ENCODE assay signal across 16 cellular contexts in genomic region chr13:98567140-98567539, GRCh38. TPM values are rescaled to one million over a fixed set of nuclear protein-coding genes. Genes with fewer than 3 reads are reported as not detected.
A peak's percentile ranks its signal among the peaks of the same experiment; 100 is the strongest.
DNase-seq lines count a peak whose midpoint lies in the region; ATAC-seq, FAIRE-seq and TF ChIP-seq lines count a peak whose summit lies in the region.
"Had no signal": no experiment of that assay in that cellular context is flagged by ENCODE, and none has a peak within 500 bp of the region (broad histone marks: within the 10 kb centered on the region; RNA-seq: fewer than 3 reads in every experiment).

No MANE protein-coding gene starts in this region.

- no peak for TF ChIP-seq RAD21 in HepG2 (CRISPR knock-in tag; IDR thresholded peaks at IDR 0.05)

- H3K79me2 ChIP-seq in HepG2 (ENCODE audit: insufficient read depth, low read length): peaks cover 95% of the 10 kb centered on the region

- H3K27me3 Mint-ChIP-seq in activated T-helper 1 cell treated with anti-CD3 and anti-CD28 coated beads, Interleukin-12 subunit alpha, Interleukin-12 subunit beta, Interleukin-2, Interleukin-4 antibody, amounts not matched to agents 30 ng/mL and 10 ng/mL and 1 ng/mL, durations not matched to agents 14 hours and 24 hours and 36 hours (ENCODE audit: insufficient read depth): no peaks in the 10 kb centered on the region
- no peaks in the 10 kb centered on the region for H3K27me3 Mint-ChIP-seq in type B pancreatic cell

- no peak for FAIRE-seq in HepG2 (lab: Jason Lieb, UNC)

- H3K27ac ChIP-seq in HepG2 (ENCODE audit: extremely low read length, insufficient read depth, low read length): no peak overlapping the region
- H3K27ac ChIP-seq in right lobe of liver: no peak overlapping the region
- H3K27ac ChIP-seq in lower lobe of right lung: peak overlapping the region; percentile 28
- H3K27ac ChIP-seq: foreskin keratinocyte, KMS-11 had no signal

- no peak overlapping the region for H3K9ac ChIP-seq in HepG2 (ENCODE audit: insufficient read depth, low read depth, low read length)
- H3K9ac ChIP-seq: KMS-11 had no signal

- POLR2A ChIA-PET in HepG2 (lab: Yijun Ruan, JAX): interaction anchor here (1.7 kb wide), 1 partner anchor 11 kb away, joined by 4 read pairs; no protein-coding TSS in a partner anchor

- no peak for ATAC-seq in HepG2
- no peak for ATAC-seq in right lobe of liver
- ATAC-seq in lower lobe of right lung: no peak
- no peak for ATAC-seq in HG02759 (IDR thresholded peaks at IDR 0.05; ENCODE audit: unreplicated experiment)
- no peak for ATAC-seq in GM19467 (IDR thresholded peaks at IDR 0.05; ENCODE audit: unreplicated experiment)
- ATAC-seq: foreskin keratinocyte, psoas muscle had no signal

- peaks cover 97% of the 10 kb centered on the region for H3K4me1 Mint-ChIP-seq in activated T-helper 1 cell treated with anti-CD3 and anti-CD28 coated beads, Interleukin-12 subunit alpha, Interleukin-12 subunit beta, Interleukin-2, Interleukin-4 antibody, amounts not matched to agents 30 ng/mL and 10 ng/mL and 1 ng/mL, durations not matched to agents 14 hours and 24 hours and 36 hours (ENCODE audit: low read depth)
- H3K4me1 Mint-ChIP-seq in type B pancreatic cell (ENCODE audit: unreplicated experiment): peaks cover 70% of the 10 kb centered on the region

- TF ChIP-seq CTCF in HepG2 (CRISPR knock-in tag; IDR thresholded peaks at IDR 0.05) (no peak), right lobe of liver (IDR thresholded peaks at IDR 0.05) (no peak), lower lobe of right lung (IDR thresholded peaks at IDR 0.05) (no peak), type B pancreatic cell (conservative IDR thresholded peaks at IDR 0.05) (no peak)

- in situ Hi-C loops in HepG2 (cut with HindIII; ENCODE audit: extremely low pct_ligation_motif_present, low pct_unique_long_range_greater_than_20kb): no loop called here

- no peaks in the 10 kb centered on the region for H3K9me3 Mint-ChIP-seq in activated T-helper 1 cell treated with anti-CD3 and anti-CD28 coated beads, Interleukin-12 subunit alpha, Interleukin-12 subunit beta, Interleukin-2, Interleukin-4 antibody, amounts not matched to agents 30 ng/mL and 10 ng/mL and 1 ng/mL, durations not matched to agents 14 hours and 24 hours and 36 hours
- peaks cover 9% of the 10 kb centered on the region for H3K9me3 Mint-ChIP-seq in type B pancreatic cell

- H3K27me3 ChIP-seq in HepG2 (ENCODE audit: control insufficient read depth in 1 of 2, insufficient read depth in 2 of 2, low read length in 2 of 2) (no peaks in the 10 kb centered on the region), right lobe of liver (no peaks in the 10 kb centered on the region), lower lobe of right lung (ENCODE audit: low read depth) (no peaks in the 10 kb centered on the region)
- H3K27me3 ChIP-seq: ascending aorta, foreskin keratinocyte, uterus had no signal

- BruUV-seq in HepG2 (replicated peaks; lab: Mats Ljungman, UMichigan): no TSS peak

- DNase-seq in HepG2 (ENCODE audit: low spot score): no peak
- no peak for DNase-seq in right lobe of liver
- no peak for DNase-seq in activated T-helper 1 cell treated with anti-CD3 and anti-CD28 coated beads, Interleukin-12 subunit alpha, Interleukin-12 subunit beta, Interleukin-2, Interleukin-4 antibody, amounts not matched to agents 30 ng/mL and 10 ng/mL and 1 ng/mL, durations not matched to agents 14 hours and 24 hours and 36 hours (ENCODE audit: low spot score)
- DNase-seq in lower lobe of right lung: no peak
- DNase-seq in type B pancreatic cell (ENCODE audit: extremely low spot score, unreplicated experiment): no peak
- DNase-seq in NCI-H510A treated with DMSO at 0.1 percent for 48 hours (lab: John Stamatoyannopoulos, UW): no peak
- DNase-seq: foreskin keratinocyte, midbrain, NCI-H1694, NCI-H69, psoas muscle, uterus had no signal

- peak overlapping the region; percentile 70 for H3K27ac Mint-ChIP-seq in activated T-helper 1 cell treated with anti-CD3 and anti-CD28 coated beads, Interleukin-12 subunit alpha, Interleukin-12 subunit beta, Interleukin-2, Interleukin-4 antibody, amounts not matched to agents 30 ng/mL and 10 ng/mL and 1 ng/mL, durations not matched to agents 14 hours and 24 hours and 36 hours
- H3K27ac Mint-ChIP-seq in type B pancreatic cell: peak overlapping the region; percentile 80

- TF ChIP-seq EP300 in HepG2 (IDR thresholded peaks at IDR 0.05; ENCODE audit: low read depth in 2 of 2, low read length in 2 of 2) (no peak), HepG2 (CRISPR knock-in tag; IDR thresholded peaks at IDR 0.05; ENCODE audit: borderline replicate concordance) (no peak)

- peak overlapping the region; percentile 61 for H3K4me3 Mint-ChIP-seq in activated T-helper 1 cell treated with anti-CD3 and anti-CD28 coated beads, Interleukin-12 subunit alpha, Interleukin-12 subunit beta, Interleukin-2, Interleukin-4 antibody, amounts not matched to agents 30 ng/mL and 10 ng/mL and 1 ng/mL, durations not matched to agents 14 hours and 24 hours and 36 hours
- H3K4me3 Mint-ChIP-seq in type B pancreatic cell: peak overlapping the region; percentile 10

- H4K20me1 ChIP-seq in HepG2 (ENCODE audit: insufficient read depth, low read length): peaks cover 67% of the 10 kb centered on the region

- H3K4me1 ChIP-seq in HepG2 (ENCODE audit: insufficient read depth, low read length) (peaks cover 80% of the 10 kb centered on the region), right lobe of liver (peaks cover 0 to 67% (median 35%) of the 10 kb centered on the region in 4 donors), lower lobe of right lung (peaks cover 85% of the 10 kb centered on the region)

- H3K4me2 ChIP-seq in HepG2 (ENCODE audit: low read depth, low read length): no peak overlapping the region
- H3K4me2 ChIP-seq: KMS-11 had no signal

- H3K36me3 Mint-ChIP-seq in activated T-helper 1 cell treated with anti-CD3 and anti-CD28 coated beads, Interleukin-12 subunit alpha, Interleukin-12 subunit beta, Interleukin-2, Interleukin-4 antibody, amounts not matched to agents 30 ng/mL and 10 ng/mL and 1 ng/mL, durations not matched to agents 14 hours and 24 hours and 36 hours (ENCODE audit: low read depth): peaks cover 29% of the 10 kb centered on the region
- peaks cover 43% of the 10 kb centered on the region for H3K36me3 Mint-ChIP-seq in type B pancreatic cell

- CTCF ChIA-PET in HepG2 (lab: Yijun Ruan, JAX; ENCODE audit: low intra/inter-chr PET ratio, low total read pairs): no interaction called here

- no peak for TF ChIP-seq POLR2A in HepG2 (IDR thresholded peaks at IDR 0.05; ENCODE audit: insufficient read depth in 1 of 2, low read depth in 2 of 2, low read length in 2 of 2)
- TF ChIP-seq POLR2A in right lobe of liver (IDR thresholded peaks at IDR 0.05): no peak

- intact Hi-C loops in HepG2 (cut with micrococcal nuclease; ENCODE audit: unreplicated experiment) (no loop called here), right lobe of liver (cut with DNase I) (loop anchor here in 1 of 2 donors (10.0 kb wide), 1 partner anchor 82 kb away; no protein-coding TSS in a partner anchor), lower lobe of right lung (cut with DNase I) (no loop called here)
- intact Hi-C loops in activated T-helper 1 cell treated with anti-CD3 and anti-CD28 coated beads, Interleukin-12 subunit alpha, Interleukin-12 subunit beta, Interleukin-2, Interleukin-4 antibody, amounts not matched to agents 30 ng/mL and 10 ng/mL and 1 ng/mL, durations not matched to agents 14 hours and 24 hours and 36 hours (cut with micrococcal nuclease): no loop called here

- no peak overlapping the region for H2AFZ ChIP-seq in HepG2 (ENCODE audit: low read length)

- H3K9me3 ChIP-seq in HepG2 (ENCODE audit: low read length): no peaks in the 10 kb centered on the region
- H3K9me3 ChIP-seq in right lobe of liver: no peaks in the 10 kb centered on the region
- H3K9me3 ChIP-seq in lower lobe of right lung: no peaks in the 10 kb centered on the region
- H3K9me3 ChIP-seq: ascending aorta, psoas muscle, uterus had no signal

- H3K36me3 ChIP-seq in HepG2 (replicated peaks in 1 of 2; ENCODE audit: control insufficient read depth in 1 of 2, insufficient read depth in 2 of 2, low read length in 2 of 2) (peaks cover 1 to 6% of the 10 kb centered on the region in 2 experiments; a peak in 4 of 5 replicates), right lobe of liver (no peaks in the 10 kb centered on the region), lower lobe of right lung (no peaks in the 10 kb centered on the region)
- H3K36me3 ChIP-seq: ascending aorta, uterus had no signal

- WGBS in HepG2 (ENCODE audit: low lambda C conversion rate): 91% methylated on average over 11 of the region's 13 CpGs
- 98% methylated on average over 9 of the region's 13 CpGs for WGBS in right lobe of liver (ENCODE audit: insufficient coverage, low coverage, low lambda C conversion rate, missing lambda C conversion rate)

- no peak overlapping the region for H3K4me3 ChIP-seq in HepG2 (replicated peaks in 1 of 3; ENCODE audit: insufficient read depth in 1 of 3, low read depth in 2 of 3, low read length in 3 of 3)
- H3K4me3 ChIP-seq in right lobe of liver: no peak overlapping the region
- no peak overlapping the region for H3K4me3 ChIP-seq in lower lobe of right lung
- H3K4me3 ChIP-seq: ascending aorta, psoas muscle, uterus had no signal

RNA-seq across cellular contexts. Expression of gene STK24, which starts 9.8 kb away (rescaled TPM):
- total RNA-seq in HepG2 (2016; rRNA removed; fragmentation: Illumina TruSeq; extraction: Trizol): 73.0 and 78.3 TPM in 2 replicates
- total RNA-seq in HepG2 (2016; cell fraction: cytosol; rRNA removed; fragmentation: Illumina TruSeq; extraction: Trizol; ENCODE audit: low read depth): 61.3 and 71.1 TPM in 2 replicates
- total RNA-seq in HepG2 (2016; cell fraction: insoluble cytoplasmic fraction; rRNA removed; fragmentation: Illumina TruSeq; extraction: Trizol): 63.6 and 74.1 TPM in 2 replicates
- 126 and 128 TPM in 2 replicates for total RNA-seq in HepG2 (2016; cell fraction: membrane; rRNA removed; fragmentation: Illumina TruSeq; extraction: Trizol)
- total RNA-seq in HepG2 (2016; cell fraction: nucleus; rRNA removed; fragmentation: Illumina TruSeq; extraction: Trizol): 40.9 and 49.2 TPM in 2 replicates
- polyA plus RNA-seq in HepG2 (2011; rRNA removed): 43.3 and 51.3 TPM in 2 replicates
- polyA plus RNA-seq in HepG2 (2011; cell fraction: cytosol; rRNA removed): 44.0 and 59.6 TPM in 2 replicates
- polyA plus RNA-seq in HepG2 (2011; cell fraction: nucleus; rRNA removed): 38.4 and 41.3 TPM in 2 replicates
- polyA plus RNA-seq in HepG2 (2012): 102 and 104 TPM in 2 replicates
- polyA plus RNA-seq in HepG2 (2016; cell fraction: cytosol; fragmentation: Illumina TruSeq; extraction: Trizol; ENCODE audit: low read depth): 66.6 and 74.8 TPM in 2 replicates
- 104 and 126 TPM in 2 replicates for polyA plus RNA-seq in HepG2 (2016; cell fraction: insoluble cytoplasmic fraction; fragmentation: Illumina TruSeq; extraction: Trizol; ENCODE audit: low read depth)
- polyA plus RNA-seq in HepG2 (2016; cell fraction: membrane; fragmentation: Illumina TruSeq; extraction: Trizol; ENCODE audit: low read depth): 140 and 148 TPM in 2 replicates
- 70.2 and 70.8 TPM in 2 replicates for polyA plus RNA-seq in HepG2 (2016; cell fraction: nucleus; fragmentation: Illumina TruSeq; extraction: Trizol; ENCODE audit: insufficient read depth, low read depth)
- 20.7 and 22.8 TPM in 2 replicates for polyA minus RNA-seq in HepG2 (2011; rRNA and poly(A)+ RNA removed; ENCODE audit: low replicate concordance)
- polyA minus RNA-seq in HepG2 (2011; cell fraction: cytosol; rRNA and poly(A)+ RNA removed): 32.6 and 40.5 TPM in 2 replicates
- polyA minus RNA-seq in HepG2 (2011; cell fraction: nucleus; rRNA and poly(A)+ RNA removed): 44.5 and 46.1 TPM in 2 replicates
- total RNA-seq in right lobe of liver: 10 to 100 TPM; 14.8 to 40.8 (median 28.6) TPM
- 135 and 139 TPM in 2 replicates for total RNA-seq in activated T-helper 1 cell treated with anti-CD3 and anti-CD28 coated beads, Interleukin-12 subunit alpha, Interleukin-12 subunit beta, Interleukin-2, Interleukin-4 antibody, amounts not matched to agents 30 ng/mL and 10 ng/mL and 1 ng/mL, durations not matched to agents 14 hours and 24 hours and 36 hours
- 94.5 TPM for total RNA-seq in lower lobe of right lung
- total RNA-seq in type B pancreatic cell (ENCODE audit: low replicate concordance): 121 and 180 TPM in 2 replicates
